ENCODE assay signal across 8 cellular contexts in the genomic region with DNA sequence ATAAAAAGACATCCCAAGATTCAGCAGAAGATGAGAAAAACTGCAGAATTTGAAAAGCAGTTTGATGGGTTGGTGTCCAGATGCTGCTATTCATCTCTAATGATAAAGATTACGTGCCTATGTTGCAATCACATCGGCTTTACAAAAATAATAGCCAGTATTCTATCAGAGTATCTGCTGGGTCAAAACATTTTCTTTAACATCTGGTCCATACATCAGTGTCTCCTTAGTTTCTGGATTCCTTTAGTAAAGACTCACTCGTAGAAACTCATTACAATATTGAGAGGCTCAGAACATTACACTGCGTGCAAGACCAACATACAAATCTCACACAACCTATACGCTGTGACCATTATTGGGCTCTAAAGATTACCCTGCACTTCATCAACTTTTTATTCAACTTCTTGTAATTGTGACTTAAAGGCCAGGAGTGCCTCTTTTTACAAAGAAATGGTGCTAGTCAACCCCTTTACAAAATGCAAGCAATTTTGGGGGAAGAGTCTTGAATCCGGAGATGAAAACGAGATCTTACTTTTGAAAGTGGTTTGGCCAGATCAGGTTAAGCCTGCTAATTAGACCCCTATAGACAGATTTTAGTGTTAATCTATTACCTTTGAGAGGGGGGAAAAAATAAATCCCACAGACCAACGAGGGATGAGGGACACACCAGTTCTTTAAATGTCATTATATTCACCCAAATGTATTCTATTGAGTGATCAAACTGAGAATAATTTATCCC. TPM values are rescaled to one million over a fixed set of nuclear protein-coding genes. Genes with fewer than 3 reads are reported as not detected.
DNase-seq lines count a peak whose midpoint lies in the region; ATAC-seq, FAIRE-seq and TF ChIP-seq lines count a peak whose summit lies in the region.

No MANE protein-coding gene starts in this region.

- H3K27ac Mint-ChIP-seq in activated naive CD4-positive, alpha-beta T cell treated with anti-CD3 and anti-CD28 coated beads, Interleukin-2, amount 50 U/mL, for 72 hours, result peak overlapping the region; percentile 99 to 100

- no peak for DNase-seq in activated T-cell treated with anti-CD3 and anti-CD28 coated beads, Interleukin-2, amount 50 U/mL, for 4 hours
- DNase-seq in activated T-cell treated with anti-CD3 and anti-CD28 coated beads for 4 hours (no peak), kidney (no peak), transverse colon (no peak), nucleus accumbens (lab: John Stamatoyannopoulos, UW) (no peak), SHP77 treated with DMSO at 0.1 percent for 48 hours (lab: John Stamatoyannopoulos, UW) (no peak), COLO668 (lab: John Stamatoyannopoulos, UW; ENCODE audit: unreplicated experiment) (no peak)
- DNase-seq in activated naive CD4-positive, alpha-beta T cell treated with anti-CD3 and anti-CD28 coated beads, Interleukin-2, amount 50 U/mL, for 72 hours (ENCODE audit: low spot score in 2 of 2), result no peak

- peaks cover 23 to 36% of the 10 kb centered on the region in 2 donors for H3K4me1 ChIP-seq in kidney (ENCODE audit: control insufficient read depth in 1 of 2, insufficient read depth in 1 of 2, low read depth in 1 of 2, low read length in 2 of 2)
- peaks cover 41 to 63% (median 55%) of the 10 kb centered on the region in 4 donors for H3K4me1 ChIP-seq in transverse colon

- no peaks in the 10 kb centered on the region for H3K36me3 ChIP-seq in kidney (ENCODE audit: control insufficient read depth in 1 of 2, insufficient read depth in 2 of 2, low read length in 2 of 2)
- H3K36me3 ChIP-seq in transverse colon, result no peaks in the 10 kb centered on the region

- no peak for TF ChIP-seq EP300 in transverse colon (IDR thresholded peaks at IDR 0.05; ENCODE audit: low read depth)

- H3K27ac ChIP-seq in kidney (ENCODE audit: low read depth in 2 of 2, low read length in 2 of 2) (peak overlapping the region in 1 of 2 donors; percentile 1), transverse colon (peak overlapping the region; percentile 98 to 100 (median 98))

- peaks cover 61% of the 10 kb centered on the region for H3K36me3 Mint-ChIP-seq in activated T-cell treated with anti-CD3 and anti-CD28 coated beads, Interleukin-2, amount 50 U/mL, for 4 hours (ENCODE audit: insufficient read depth)
- H3K36me3 Mint-ChIP-seq in activated naive CD4-positive, alpha-beta T cell treated with anti-CD3 and anti-CD28 coated beads, Interleukin-2, amount 50 U/mL, for 72 hours, result peaks cover 55 to 76% of the 10 kb centered on the region in 2 donors

- no peak for ATAC-seq in activated T-cell treated with anti-CD3 and anti-CD28 coated beads, Interleukin-2, amount 50 U/mL, for 4 hours
- no peak for ATAC-seq in activated naive CD4-positive, alpha-beta T cell treated with anti-CD3 and anti-CD28 coated beads, Interleukin-2, amount 50 U/mL, for 72 hours

- H3K27me3 ChIP-seq in transverse colon, result no peaks in the 10 kb centered on the region

- H3K4me1 Mint-ChIP-seq in activated T-cell treated with anti-CD3 and anti-CD28 coated beads, Interleukin-2, amount 50 U/mL, for 4 hours (ENCODE audit: low read depth), result peaks cover 48% of the 10 kb centered on the region

- WGBS in transverse colon (ENCODE audit: low coverage in 1 of 2), 2 donors, result 0 to 2% methylated on average over 8 of the region's 8 CpGs

- peak overlapping the region; percentile 100 for H3K4me3 Mint-ChIP-seq in activated T-cell treated with anti-CD3 and anti-CD28 coated beads, Interleukin-2, amount 50 U/mL, for 4 hours

- no peaks in the 10 kb centered on the region for H3K9me3 ChIP-seq in kidney (ENCODE audit: control insufficient read depth in 1 of 2, low read length in 2 of 2)
- H3K9me3 ChIP-seq in transverse colon, result no peaks in the 10 kb centered on the region

- peak overlapping the region; percentile 89 to 94 for H3K4me3 ChIP-seq in kidney (ENCODE audit: low read length in 2 of 2)
- peak overlapping the region; percentile 9 to 94 (median 74) for H3K4me3 ChIP-seq in transverse colon

- H3K27me3 Mint-ChIP-seq in activated T-cell treated with anti-CD3 and anti-CD28 coated beads, Interleukin-2, amount 50 U/mL, for 4 hours (ENCODE audit: low read depth), result no peaks in the 10 kb centered on the region

- no peak for FAIRE-seq in kidney (lab: Jason Lieb, UNC)

- intact Hi-C loops in kidney (cut with DNase I), result no loop called here
- intact Hi-C loops in transverse colon (cut with DNase I; ENCODE audit: low total_unique reads), result no loop called here

- in situ Hi-C loops in transverse colon (cut with MboI; ENCODE audit: low pct_ligation_motif_present in 1 of 4, low pct_unique_long_range_greater_than_20kb in 1 of 4, low sequenced_read_pairs in 3 of 4), result no loop called here

- peak overlapping the region; percentile 22 to 100 for H3K9ac ChIP-seq in kidney (ENCODE audit: low read length in 2 of 2)

- no peak for TF ChIP-seq CTCF in kidney (IDR thresholded peaks at IDR 0.05; ENCODE audit: borderline replicate concordance, extremely low read depth, insufficient read depth)
- no peak for TF ChIP-seq CTCF in transverse colon (IDR thresholded peaks at IDR 0.05)

- peaks cover 3% of the 10 kb centered on the region for H3K9me3 Mint-ChIP-seq in activated T-cell treated with anti-CD3 and anti-CD28 coated beads, Interleukin-2, amount 50 U/mL, for 4 hours
- peaks cover 0 to 4% of the 10 kb centered on the region in 2 donors for H3K9me3 Mint-ChIP-seq in activated naive CD4-positive, alpha-beta T cell treated with anti-CD3 and anti-CD28 coated beads, Interleukin-2, amount 50 U/mL, for 72 hours

- TF ChIP-seq POLR2A in transverse colon (IDR thresholded peaks at IDR 0.05), result no peak

RNA-seq across cellular contexts. Expression of gene TRA2B, which starts 2.9 kb away (rescaled TPM):
- total RNA-seq in activated T-cell treated with anti-CD3 and anti-CD28 coated beads, Interleukin-2, amount 50 U/mL, for 4 hours, result 100 to 1,000 TPM; 348 to 373 (median 355) TPM
- total RNA-seq in activated naive CD4-positive, alpha-beta T cell treated with anti-CD3 and anti-CD28 coated beads, Interleukin-2, amount 50 U/mL, for 72 hours, result 100 to 1,000 TPM; 164 to 269 TPM
- total RNA-seq in kidney, result 109 TPM
- 66.8 TPM for polyA plus RNA-seq in kidney (ENCODE audit: insufficient read depth, low read depth, low replicate concordance)
- total RNA-seq in transverse colon, result 100 to 1,000 TPM in 2 of 4 donors, 10 to 100 TPM in 2; 69.1 to 154 (median 92.6) TPM
